Comparison of ENCODE assay signal across 8 cellular contexts in genomic region chr15:77034620-77035467, GRCh38. TPM values are rescaled to one million over a fixed set of nuclear protein-coding genes. Genes with fewer than 3 reads are reported as not detected.
DNase-seq lines count a peak whose midpoint lies in the region; ATAC-seq, FAIRE-seq and TF ChIP-seq lines count a peak whose summit lies in the region.

No MANE protein-coding gene starts in this region.

- H3K18ac ChIP-seq in H1 (ENCODE audit: extremely low read depth, low read length): peak overlapping the region; percentile 32; the same call in 1 of the 2 replicates

- H3K4me1 Mint-ChIP-seq in WTC11 (peaks cover 13% of the 10 kb centered on the region), natural killer cell (peaks cover 5 to 49% of the 10 kb centered on the region in 2 donors)

- H3K79me2 ChIP-seq in H1 (ENCODE audit: control insufficient read depth in 1 of 2, insufficient read depth in 2 of 2, low read length in 2 of 2): no peaks in the 10 kb centered on the region

- ATAC-seq in WTC11 (peak; percentile 68), natural killer cell (peak; percentile 32 to 59 (median 45))

- H2BK120ac ChIP-seq in H1 (replicated peaks; ENCODE audit: low read depth, low read length): no peak overlapping the region

- DNase-seq in NCI-H82 (lab: John Stamatoyannopoulos, UW): peak; percentile 44
- no peak for DNase-seq in NCI-H82 treated with DMSO at 0.1 percent for 48 hours (lab: John Stamatoyannopoulos, UW; ENCODE audit: unreplicated experiment)
- DNase-seq in WTC11 (ENCODE audit: low spot score): peak; percentile 83
- DNase-seq in H1 (ENCODE audit: low read depth in 1 of 2, low spot score in 2 of 2): peak in 1 of 2 experiments; percentile 91
- peak; percentile 22 for DNase-seq in natural killer cell
- no peak for DNase-seq in NCI-H1092 (lab: John Stamatoyannopoulos, UW)
- no peak for DNase-seq in GF-D8 (lab: John Stamatoyannopoulos, UW)
- no peak for DNase-seq in EL

- peak; percentile 71 for TF ChIP-seq CTCF in WTC11 (IDR thresholded peaks at IDR 0.05)
- TF ChIP-seq CTCF in H1 (IDR thresholded peaks at IDR 0.05; ENCODE audit: control extremely low read depth in 1 of 3, insufficient read depth in 1 of 3, low read depth in 1 of 3, low read length in 3 of 3): peak in 2 of 3 experiments; percentile 81 to 84; a peak in 3 of 4 replicates
- TF ChIP-seq CTCF in natural killer cell (IDR thresholded peaks at IDR 0.05): peak; percentile 58

- H2BK15ac ChIP-seq in H1 (ENCODE audit: low read length): no peak overlapping the region

- FAIRE-seq in H1 (lab: Jason Lieb, UNC): no peak

- peaks cover 3% of the 10 kb centered on the region for H3K27me3 Mint-ChIP-seq in WTC11 (ENCODE audit: low read depth)
- H3K27me3 Mint-ChIP-seq in natural killer cell (ENCODE audit: low read depth in 2 of 2): no peaks in the 10 kb centered on the region

- H3K9me3 Mint-ChIP-seq in WTC11 (peaks cover 14% of the 10 kb centered on the region; the same call in 1 of the 2 replicates), natural killer cell (no peaks in the 10 kb centered on the region)

- H4K8ac ChIP-seq in H1 (ENCODE audit: extremely low read depth, insufficient read depth, low read length): peak overlapping the region; percentile 42; the same call in 1 of the 2 replicates

- H3K4me3 Mint-ChIP-seq in WTC11: no peak overlapping the region
- H3K4me3 Mint-ChIP-seq in natural killer cell: no peak overlapping the region

- H2BK12ac ChIP-seq in H1 (ENCODE audit: low read depth, low read length): peak overlapping the region; percentile 80; the same call in 1 of the 2 replicates

- peak; percentile 52 to 67 for TF ChIP-seq RAD21 in H1 (IDR thresholded peaks at IDR 0.05 in 1 of 2, conservative IDR thresholded peaks at IDR 0.05 in 1 of 2; ENCODE audit: low read depth in 2 of 2, low read length in 2 of 2)

- TF ChIP-seq POLR2A in H1 (IDR thresholded peaks at IDR 0.05; ENCODE audit: control extremely low read depth in 1 of 2, low read depth in 2 of 2, low read length in 2 of 2): no peak

- POLR2A ChIA-PET in WTC11 (lab: Charles Lee): interaction anchor here (1.1 kb wide), 1 partner anchor 62 kb away, joined by 3 read pairs; no protein-coding TSS in a partner anchor
- POLR2A ChIA-PET in H1 (lab: Charles Lee; ENCODE audit: partially characterized antibody): interaction anchor here (1.0 to 1.1 kb wide), 2 partner anchors 11 to 599 kb away, joined by 3 read pairs; no protein-coding TSS in a partner anchor

- no peak overlapping the region for H3K4me3 ChIP-seq in H1 (ENCODE audit: extremely low read depth in 1 of 4, insufficient read depth in 2 of 4, low read depth in 3 of 4, low read length in 4 of 4)

- no peak overlapping the region for H3K4ac ChIP-seq in H1 (replicated peaks; ENCODE audit: insufficient read length, low read depth, low read length)

- H3K9me3 ChIP-seq in H1 (ENCODE audit: insufficient read depth in 2 of 2, low read depth in 1 of 2, low read length in 1 of 2): peaks cover 0 to 7% of the 10 kb centered on the region in 2 experiments; a peak in 1 of 4 replicates

- no peaks in the 10 kb centered on the region for H3K79me1 ChIP-seq in H1 (ENCODE audit: low read depth, low read length)

- H3K4me1 ChIP-seq in H1 (replicated peaks in 1 of 4; ENCODE audit: control insufficient read depth in 3 of 4, insufficient read depth in 4 of 4, low read length in 3 of 4): peaks cover 0 to 22% (median 13%) of the 10 kb centered on the region in 4 experiments; a peak in 5 of 7 replicates

- H2AK5ac ChIP-seq in H1 (ENCODE audit: low read depth, low read length): no peak overlapping the region

- H3K4me2 ChIP-seq in H1 (ENCODE audit: insufficient read depth in 1 of 2, low read depth in 2 of 2, low read length in 2 of 2): no peak overlapping the region

- no peak for TF ChIP-seq EP300 in H1 (IDR thresholded peaks at IDR 0.05; ENCODE audit: borderline replicate concordance in 1 of 2, low read depth in 2 of 2, low read length in 2 of 2)

- no peak overlapping the region for H3K14ac ChIP-seq in H1 (ENCODE audit: insufficient read length)

- no peak overlapping the region for H3K56ac ChIP-seq in H1 (replicated peaks; ENCODE audit: insufficient read length, low read depth, low read length)

- no peaks in the 10 kb centered on the region for H4K20me1 ChIP-seq in H1 (replicated peaks in 1 of 2; ENCODE audit: control insufficient read depth in 1 of 2, insufficient read depth in 2 of 2, low read length in 2 of 2)

- no peak overlapping the region for H4K5ac ChIP-seq in H1 (ENCODE audit: insufficient read length, low read depth, low read length)

- peak overlapping the region; percentile 33 for H4K91ac ChIP-seq in H1 (replicated peaks; ENCODE audit: insufficient read length, low read length)

- no peak overlapping the region for H3K23ac ChIP-seq in H1 (ENCODE audit: insufficient read length)

- CTCF ChIA-PET in WTC11 (lab: Charles Lee): interaction anchor here (0.6 to 6.3 kb wide), 36 partner anchors 10 to 1115 kb away, joined by 3 to 57 read pairs (median 4); partner anchors contain the start of gene IDH3A
- CTCF ChIA-PET in H1 (lab: Charles Lee; ENCODE audit: partially characterized antibody): interaction anchor here (0.7 to 5.4 kb wide), 30 partner anchors 10 to 836 kb away, joined by 3 to 77 read pairs (median 4); partner anchors contain the start of gene PSTPIP1

- 76% methylated on average over 14 of the region's 14 CpGs; no CpG with 5 or more reads in 1 of the 2 experiments for WGBS in H1 (ENCODE audit: extremely low coverage in 1 of 2, insufficient coverage in 1 of 2, insufficient read length in 1 of 2, insufficient replicate concordance in 2 of 2, low coverage in 1 of 2, low lambda C conversion rate in 2 of 2, missing lambda C conversion rate in 1 of 2), 2 experiments

- H3K23me2 ChIP-seq in H1 (ENCODE audit: low read depth, low read length): no peaks in the 10 kb centered on the region

- peaks cover 33% of the 10 kb centered on the region for H3K36me3 Mint-ChIP-seq in WTC11
- H3K36me3 Mint-ChIP-seq in natural killer cell: no peaks in the 10 kb centered on the region

- intact Hi-C loops in natural killer cell (cut with micrococcal nuclease): no loop called here

- H3K9ac ChIP-seq in H1 (replicated peaks in 1 of 4; ENCODE audit: extremely low read depth in 1 of 4, low read depth in 3 of 4, low read length in 3 of 4): no peak overlapping the region

- peaks cover 0 to 6% (median 0%) of the 10 kb centered on the region in 4 experiments; a peak in 3 of 8 replicates for H3K36me3 ChIP-seq in H1 (ENCODE audit: control insufficient read depth in 2 of 4, insufficient read depth in 4 of 4, low read length in 3 of 4)

- H3K27me3 ChIP-seq in H1 (replicated peaks in 1 of 4; ENCODE audit: control insufficient read depth in 3 of 4, extremely low read depth in 1 of 4, insufficient read depth in 3 of 4, low read length in 3 of 4): no peaks in the 10 kb centered on the region; a peak in 1 of 7 replicates

- H2AFZ ChIP-seq in H1 (ENCODE audit: low read length): no peak overlapping the region

- H2BK20ac ChIP-seq in H1 (ENCODE audit: low read length): no peak overlapping the region

- no peak overlapping the region for H3K27ac ChIP-seq in H1 (ENCODE audit: low read depth, low read length)

- H2BK5ac ChIP-seq in H1 (ENCODE audit: low read depth, low read length): no peak overlapping the region; the same call in 1 of the 2 replicates

- no peak overlapping the region for H3K27ac Mint-ChIP-seq in WTC11
- H3K27ac Mint-ChIP-seq in natural killer cell: peak overlapping the region; percentile 67 to 78

TF ChIP-seq in WTC11, 78 proteins besides CTCF, POLR2A, EP300 and RAD21 (continues in another document):
- TF ChIP-seq ZNF121 (CRISPR knock-in tag; IDR thresholded peaks at IDR 0.05): 0 out of 2 replicates have a peak, but pooled peaks have one; percentile 22

TF ChIP-seq in H1, 55 proteins besides CTCF, POLR2A, EP300 and RAD21:
- TF ChIP-seq BRCA1 (IDR thresholded peaks at IDR 0.05; ENCODE audit: low read depth, low read length) (no peak), GABPA (IDR thresholded peaks at IDR 0.05; ENCODE audit: borderline replicate concordance, insufficient read depth, low read length) (peak; percentile 59; the same call in 1 of the 2 replicates)

RNA-seq across cellular contexts. Expression of gene TSPAN3, which starts 36.1 kb away (rescaled TPM):
- total RNA-seq in WTC11 (2021) (84.9 to 101 TPM (median 93.4 TPM) in 3 replicates), natural killer cell (10 to 100 TPM; 18.7 to 37.4 (median 29.9) TPM)
- total RNA-seq in H1 (2021; fragmentation: NEBNext Ultra II Directional; extraction: Animal tissue kit (Norgen Biotek cat#: 25700)): 107 and 112 TPM in 2 replicates
- 172 and 238 TPM in 2 replicates for polyA plus RNA-seq in H1 (2011; rRNA removed)
- 185 TPM for polyA plus RNA-seq in H1 (2011; cell fraction: cytosol; rRNA removed)
- 71.9 TPM for polyA plus RNA-seq in H1 (2011; cell fraction: nucleus; rRNA removed)
- polyA plus RNA-seq in H1 (2012, experiment 1 of 2): 145 to 155 TPM (median 153 TPM) in 4 replicates
- 35.1 TPM for polyA plus RNA-seq in H1 (2012, experiment 2 of 2)
- polyA plus RNA-seq in H1 (2013, experiment 1 of 2): 119 TPM
- 154 TPM for polyA plus RNA-seq in H1 (2013, experiment 2 of 2)
- polyA minus RNA-seq in H1 (2011; rRNA and poly(A)+ RNA removed): 197 and 215 TPM in 2 replicates
- polyA minus RNA-seq in H1 (2011; cell fraction: cytosol; rRNA and poly(A)+ RNA removed): 77.6 TPM
- 44.1 TPM for polyA minus RNA-seq in H1 (2011; cell fraction: nucleus; rRNA and poly(A)+ RNA removed)

RNA-seq across cellular contexts. Expression of gene PSTPIP1, which starts 39.9 kb away (rescaled TPM):
- total RNA-seq in WTC11 (2021) (1.3 to 1.6 TPM (median 1.5 TPM) in 3 replicates), natural killer cell (100 to 1,000 TPM; 218 to 316 (median 228) TPM)
- 0.63 and 1.8 TPM in 2 replicates for total RNA-seq in H1 (2021; fragmentation: NEBNext Ultra II Directional; extraction: Animal tissue kit (Norgen Biotek cat#: 25700))
- 1.6 and 3.0 TPM in 2 replicates for polyA plus RNA-seq in H1 (2011; rRNA removed)
- 2.1 TPM for polyA plus RNA-seq in H1 (2011; cell fraction: cytosol; rRNA removed)
- 4.1 TPM for polyA plus RNA-seq in H1 (2011; cell fraction: nucleus; rRNA removed)
- polyA plus RNA-seq in H1 (2012, experiment 1 of 2): 1.2 to 3.1 TPM (median 2.2 TPM) in 3 of 4 replicates, not detected in the other
- 1.1 TPM for polyA plus RNA-seq in H1 (2012, experiment 2 of 2)
- 0.95 TPM for polyA plus RNA-seq in H1 (2013, experiment 1 of 2)
- polyA plus RNA-seq in H1 (2013, experiment 2 of 2): 1.7 TPM
- polyA minus RNA-seq in H1 (2011; rRNA and poly(A)+ RNA removed): 0.32 and 0.60 TPM in 2 replicates
- not detected for polyA minus RNA-seq in H1 (2011; cell fraction: cytosol; rRNA and poly(A)+ RNA removed)
- polyA minus RNA-seq in H1 (2011; cell fraction: nucleus; rRNA and poly(A)+ RNA removed): 1.1 TPM

Comparison
In these comparisons a context has a peak if more than half of its experiments do, and no peak if none do; other contexts are left out.
1. DNase-seq: peak in NCI-H82 (single experiment), WTC11 (single experiment) and natural killer cell (single experiment); none in NCI-H82 treated with DMSO at 0.1 percent for 48 hours (single experiment), NCI-H1092 (single experiment), GF-D8 (single experiment) and EL (single experiment).
2. RNA of gene PSTPIP1, which starts 39.9 kb away (total RNA-seq): 218 to 316 TPM in natural killer cell; 0.63 to 1.8 TPM in H1 and 1.3 to 1.6 TPM in WTC11; every median in the first group is over 10 times any median in the second.
3. Peak in every context shown above with its lines, with median percentiles within 50 percentile points of each other: CTCF ChIP-seq.